ENCODE assay signal across 8 cellular contexts in the genomic region with DNA sequence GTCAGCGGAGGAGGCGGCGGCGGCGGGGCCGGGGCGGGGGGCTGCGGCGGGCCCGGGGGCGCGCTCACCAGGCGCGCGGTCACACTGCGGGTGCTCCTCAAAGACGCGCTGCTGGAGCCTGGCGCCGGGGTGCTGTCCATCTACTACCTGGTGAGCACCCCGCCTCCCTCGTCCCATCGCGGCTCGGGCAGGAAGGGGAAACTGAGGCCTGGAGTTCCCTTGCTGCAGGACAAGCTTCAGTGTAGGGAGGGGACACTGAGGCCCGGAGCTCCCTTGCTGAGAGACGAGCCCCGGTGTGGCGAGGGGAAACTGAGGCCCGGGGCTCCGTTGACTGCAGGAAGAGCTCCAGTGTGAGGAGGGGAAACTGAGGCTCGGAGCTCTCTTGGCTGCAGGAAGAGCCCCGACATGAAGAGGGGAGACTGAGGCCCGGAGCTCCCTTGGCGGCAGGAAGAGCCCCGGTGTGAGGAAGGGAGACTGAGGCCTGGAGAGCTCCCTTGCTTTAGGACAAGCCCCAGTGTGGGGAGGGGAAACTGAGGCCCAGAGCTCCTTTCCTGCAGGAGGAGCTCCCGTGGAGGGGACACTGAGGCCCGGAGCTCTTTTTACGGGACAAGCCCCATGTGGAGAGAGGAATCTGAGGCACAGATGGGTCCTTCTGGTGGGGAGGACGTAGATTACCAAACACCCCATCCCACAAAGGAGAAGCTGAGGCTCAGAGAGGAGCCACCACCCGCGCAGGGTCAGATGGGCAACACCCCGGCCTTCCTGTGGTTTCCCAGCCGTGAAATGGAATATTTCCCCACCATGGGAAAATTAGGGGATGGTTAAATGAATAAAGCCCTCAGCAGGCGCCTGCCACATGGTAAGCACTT. TPM values are rescaled to one million over a fixed set of nuclear protein-coding genes. Genes with fewer than 3 reads are reported as not detected.
DNase-seq lines count a peak whose midpoint lies in the region; ATAC-seq and TF ChIP-seq lines count a peak whose summit lies in the region.

No MANE protein-coding gene starts in this region.

- peaks cover 8% of the 10 kb centered on the region for H3K79me2 ChIP-seq in Loucy (ENCODE audit: insufficient read depth, low read length)

- peak overlapping the region; percentile 73 for H3K27ac ChIP-seq in BLaER1

- H3K9me2 ChIP-seq in Loucy (replicated peaks; ENCODE audit: low read depth, low read length): no peaks in the 10 kb centered on the region

- no peak for TF ChIP-seq CTCF in Loucy (conservative IDR thresholded peaks at IDR 0.05; ENCODE audit: low read length)
- no peak for TF ChIP-seq CTCF in choroid plexus epithelial cell (conservative IDR thresholded peaks at IDR 0.05; ENCODE audit: low read depth, low read length)
- no peak for TF ChIP-seq CTCF in natural killer cell (IDR thresholded peaks at IDR 0.05)

- peak overlapping the region; percentile 93 for H3K4me3 Mint-ChIP-seq in natural killer cell

- ATAC-seq in natural killer cell: no peak
- no peak for ATAC-seq in GM21447 (IDR thresholded peaks at IDR 0.05; ENCODE audit: unreplicated experiment)

- peaks cover 19% of the 10 kb centered on the region for H3K4me1 ChIP-seq in BLaER1
- H3K4me1 ChIP-seq in Loucy (ENCODE audit: insufficient read depth, low read length, poor library complexity, severe bottlenecking): peaks cover 15% of the 10 kb centered on the region

- peaks cover 16 to 54% of the 10 kb centered on the region in 2 donors for H3K4me1 Mint-ChIP-seq in natural killer cell

- H3K9me3 ChIP-seq in BLaER1 (no peaks in the 10 kb centered on the region), Loucy (ENCODE audit: insufficient read depth, low read depth, low read length) (no peaks in the 10 kb centered on the region)

- peaks cover 37% of the 10 kb centered on the region for H3K36me3 ChIP-seq in BLaER1
- H3K36me3 ChIP-seq in Loucy (ENCODE audit: insufficient read depth, low read length): no peaks in the 10 kb centered on the region

- H4K20me1 ChIP-seq in BLaER1: peaks cover 5% of the 10 kb centered on the region; the same call in 1 of the 2 replicates
- H4K20me1 ChIP-seq in Loucy (ENCODE audit: insufficient read depth, low read length, poor library complexity, severe bottlenecking): peaks cover 6% of the 10 kb centered on the region

- H3F3A ChIP-seq in Loucy (ENCODE audit: low read depth): peaks cover 2% of the 10 kb centered on the region; the same call in 1 of the 2 replicates

- H3K27me3 ChIP-seq in BLaER1 (no peaks in the 10 kb centered on the region), Loucy (ENCODE audit: insufficient read depth, low read length, poor library complexity, severe bottlenecking) (no peaks in the 10 kb centered on the region)

- no peaks in the 10 kb centered on the region for H3K9me3 Mint-ChIP-seq in natural killer cell

- H3K27ac Mint-ChIP-seq in natural killer cell: peak overlapping the region in 1 of 2 donors; percentile 79

- H3K9ac ChIP-seq in BLaER1: peak overlapping the region; percentile 73
- H3K9ac ChIP-seq in Loucy (ENCODE audit: low read depth, low read length, poor library complexity, severe bottlenecking): peak overlapping the region; percentile 67

- intact Hi-C loops in natural killer cell (cut with micrococcal nuclease): loop anchor here (2.0 to 5.0 kb wide), 3 partner anchors 57 to 97 kb away; a partner anchor contains a TSS

- no peaks in the 10 kb centered on the region for H3K27me3 Mint-ChIP-seq in natural killer cell (ENCODE audit: low read depth in 2 of 2)

- no peaks in the 10 kb centered on the region for H3K36me3 Mint-ChIP-seq in natural killer cell

- no peak overlapping the region for H2AFZ ChIP-seq in Loucy (ENCODE audit: low read length)

- H3K4me2 ChIP-seq in BLaER1 (peak overlapping the region; percentile 98), Loucy (ENCODE audit: low read depth, low read length, poor library complexity, severe bottlenecking) (peak overlapping the region; percentile 99)

- H3K4me3 ChIP-seq in BLaER1 (peak overlapping the region; percentile 73), Loucy (ENCODE audit: low read length, poor library complexity, severe bottlenecking) (peak overlapping the region; percentile 85), choroid plexus epithelial cell (ENCODE audit: low read depth, low read length) (peak overlapping the region; percentile 77)

- no peak for DNase-seq in choroid plexus epithelial cell (ENCODE audit: low read depth)
- no peak for DNase-seq in natural killer cell
- DNase-seq in middle frontal gyrus (ENCODE audit: extremely low spot score, low spot score): no peak
- no peak for DNase-seq in SHP77 (lab: John Stamatoyannopoulos, UW)
- DNase-seq in GM03348 (ENCODE audit: low spot score): no peak

RNA-seq across cellular contexts. Expression of a gene that starts 0.7 kb away (rescaled TPM):
- 10 to 100 TPM; 30.4 to 38.4 (median 31.1) TPM for total RNA-seq in natural killer cell

RNA-seq across cellular contexts. Expression of a gene that starts 5.5 kb away (rescaled TPM):
- total RNA-seq in natural killer cell: 1 to 10 TPM; 1.4 to 3.3 (median 2.0) TPM

RNA-seq across cellular contexts. Expression of a gene that starts 39.7 kb away (rescaled TPM):
- total RNA-seq in natural killer cell: 10 to 100 TPM; 15.5 to 18.2 (median 16.4) TPM

RNA-seq across cellular contexts. Expression of a gene that starts 41.9 kb away (rescaled TPM):
- 10 to 100 TPM; 33.8 to 45.3 (median 41.1) TPM for total RNA-seq in natural killer cell

RNA-seq across cellular contexts. Expression of a gene that starts 56.3 kb away (rescaled TPM):
- 10 to 100 TPM; 43.9 to 55.7 (median 49.2) TPM for total RNA-seq in natural killer cell
